Comparison of ENCODE assay signal across 26 cellular contexts in the genomic region with DNA sequence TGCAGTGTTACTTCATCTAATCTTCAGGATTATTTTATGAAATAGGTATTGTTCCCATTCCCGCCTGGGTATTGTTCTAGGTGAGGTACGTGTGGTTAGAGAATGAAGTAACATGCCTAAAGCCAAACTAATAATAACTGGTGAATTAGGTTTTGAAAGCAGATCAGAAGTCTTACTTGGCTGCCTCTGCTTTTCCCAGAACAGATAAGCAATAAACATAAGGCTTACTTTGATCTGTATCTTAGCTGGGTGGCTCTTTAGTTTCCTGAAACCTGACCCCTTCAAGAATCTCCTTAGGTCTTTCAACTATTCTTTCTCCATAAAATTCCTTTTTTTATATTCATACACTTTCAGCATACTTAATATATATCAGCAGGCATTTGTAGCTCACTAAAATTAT.
DNase-seq lines count a peak whose midpoint lies in the region; ATAC-seq and TF ChIP-seq lines count a peak whose summit lies in the region.
"Had no signal": no experiment of that assay in that cellular context is flagged by ENCODE, and none has a peak within 500 bp of the region (broad histone marks: within the 10 kb centered on the region; RNA-seq: fewer than 3 reads in every experiment).

No MANE protein-coding gene starts in this region.

- H4K5ac ChIP-seq in mesendoderm (ENCODE audit: low read length): no peak overlapping the region

- H3K23ac ChIP-seq in mesendoderm (ENCODE audit: low read length): no peak overlapping the region

- no peaks in the 10 kb centered on the region for H3K79me1 ChIP-seq in mesendoderm (ENCODE audit: low read length)

- intact Hi-C loops in CD4-positive, alpha-beta T cell (cut with DNase I, micrococcal nuclease): loop anchor here in 1 of 2 experiments (5.0 to 10.0 kb wide), 2 partner anchors 115 to 228 kb away; no protein-coding TSS in a partner anchor
- intact Hi-C loops in activated B cell treated with CpG ODN at 0.5 μM for 24 hours (cut with micrococcal nuclease): loop anchor here (1.0 to 10.0 kb wide), 3 partner anchors 9 to 655 kb away; no protein-coding TSS in a partner anchor
- intact Hi-C loops in activated CD4-positive, alpha-beta T cell treated with anti-CD3 and anti-CD28 coated beads for 36 hours (cut with DNase I, micrococcal nuclease): loop anchor here in 1 of 2 experiments (5.0 kb wide), 1 partner anchor 228 kb away; no protein-coding TSS in a partner anchor

- POLR2A ChIA-PET in CD4-positive, alpha-beta T cell (lab: Charles Lee): interaction anchor here (0.7 to 1.6 kb wide), 3 partner anchors 9 to 64 kb away, joined by 3 read pairs; no protein-coding TSS in a partner anchor
- POLR2A ChIA-PET in activated B cell treated with CpG ODN at 0.5 μM for 24 hours (lab: Charles Lee): interaction anchor here (1.0 to 2.7 kb wide), 4 partner anchors 8 to 70 kb away, joined by 3 to 13 read pairs (median 6); no protein-coding TSS in a partner anchor
- POLR2A ChIA-PET in activated CD4-positive, alpha-beta T cell treated with anti-CD3 and anti-CD28 coated beads for 36 hours (lab: Charles Lee): no interaction called here

- H3K4me2 ChIP-seq in mesendoderm (ENCODE audit: low read length): no peak overlapping the region

- no peak overlapping the region for H3K27ac ChIP-seq in CD4-positive, alpha-beta T cell (ENCODE audit: low read depth, low read length)
- H3K27ac ChIP-seq in KOPT-K1 (ENCODE audit: low read depth, low read length, poor library complexity, severe bottlenecking) (peak overlapping the region; percentile 58), mesendoderm (ENCODE audit: low read depth, low read length) (no peak overlapping the region), WERI-Rb-1 (no peak overlapping the region)
- H3K27ac ChIP-seq: cardiac muscle cell, left ventricle myocardium inferior, SJCRH30, thyroid gland had no signal

- no peak for ATAC-seq in CD4-positive, alpha-beta T cell (ENCODE audit: poor library complexity)
- ATAC-seq in activated B cell treated with CpG ODN at 0.5 μM for 24 hours (ENCODE audit: low read depth): no peak
- ATAC-seq in HG03354 (IDR thresholded peaks at IDR 0.05; ENCODE audit: poor library complexity, severe bottlenecking, unreplicated experiment): no peak
- no peak for ATAC-seq in activated CD4-positive, alpha-beta T cell treated with anti-CD3 and anti-CD28 coated beads for 36 hours
- ATAC-seq: Panc1 had no signal

- no peaks in the 10 kb centered on the region for H3K27me3 Mint-ChIP-seq in CD4-positive, alpha-beta T cell
- H3K27me3 Mint-ChIP-seq in activated B cell treated with CpG ODN at 0.5 μM for 24 hours: no peaks in the 10 kb centered on the region
- no peaks in the 10 kb centered on the region for H3K27me3 Mint-ChIP-seq in activated CD4-positive, alpha-beta T cell treated with anti-CD3 and anti-CD28 coated beads for 36 hours
- H3K27me3 Mint-ChIP-seq: dendritic cell treated with granulocyte-macrophage colony-stimulating factor and Interleukin-4, amounts not matched to agents 40 ng/mL and 50 ng/mL, for 4 days had no signal

- H3K27me3 ChIP-seq in CD4-positive, alpha-beta T cell (ENCODE audit: control insufficient read depth, insufficient read depth, low read length): no peaks in the 10 kb centered on the region
- H3K27me3 ChIP-seq in mesendoderm (ENCODE audit: insufficient read depth, low read length, poor library complexity) (no peaks in the 10 kb centered on the region), WERI-Rb-1 (ENCODE audit: insufficient read depth, low read depth, severe bottlenecking) (no peaks in the 10 kb centered on the region)
- H3K27me3 ChIP-seq: SJCRH30, thyroid gland had no signal

- no peak overlapping the region for H3K4ac ChIP-seq in mesendoderm (ENCODE audit: low read depth, low read length)

- H3K9me3 Mint-ChIP-seq in CD4-positive, alpha-beta T cell: no peaks in the 10 kb centered on the region
- H3K9me3 Mint-ChIP-seq in activated B cell treated with CpG ODN at 0.5 μM for 24 hours: no peaks in the 10 kb centered on the region
- H3K9me3 Mint-ChIP-seq in activated CD4-positive, alpha-beta T cell treated with anti-CD3 and anti-CD28 coated beads for 36 hours (ENCODE audit: low read depth): no peaks in the 10 kb centered on the region
- H3K9me3 Mint-ChIP-seq: dendritic cell treated with granulocyte-macrophage colony-stimulating factor and Interleukin-4, amounts not matched to agents 40 ng/mL and 50 ng/mL, for 4 days; H9 had no signal

- WGBS in mesendoderm (ENCODE audit: extremely low coverage, insufficient coverage, low lambda C conversion rate): no CpG with 5 or more reads among the region's 2 CpGs

- H2BK15ac ChIP-seq in mesendoderm (replicated peaks; ENCODE audit: low read depth): no peak overlapping the region

- CTCF ChIA-PET in CD4-positive, alpha-beta T cell (lab: Charles Lee): no interaction called here
- CTCF ChIA-PET in activated B cell treated with CpG ODN at 0.5 μM for 24 hours (lab: Charles Lee): interaction anchor here (1.1 to 2.1 kb wide), 3 partner anchors 106 to 226 kb away, joined by 4 to 7 read pairs (median 5); no protein-coding TSS in a partner anchor
- CTCF ChIA-PET in activated CD4-positive, alpha-beta T cell treated with anti-CD3 and anti-CD28 coated beads for 36 hours (lab: Charles Lee): no interaction called here

- H3K27ac Mint-ChIP-seq in CD4-positive, alpha-beta T cell: peak overlapping the region; percentile 21
- peak overlapping the region; percentile 82 for H3K27ac Mint-ChIP-seq in activated B cell treated with CpG ODN at 0.5 μM for 24 hours
- no peak overlapping the region for H3K27ac Mint-ChIP-seq in activated CD4-positive, alpha-beta T cell treated with anti-CD3 and anti-CD28 coated beads for 36 hours
- H3K27ac Mint-ChIP-seq: dendritic cell treated with granulocyte-macrophage colony-stimulating factor and Interleukin-4, amounts not matched to agents 40 ng/mL and 50 ng/mL, for 4 days had no signal

- TF ChIP-seq CTCF in CD4-positive, alpha-beta T cell (IDR thresholded peaks at IDR 0.05): no peak
- TF ChIP-seq CTCF in activated B cell treated with CpG ODN at 0.5 μM for 24 hours (IDR thresholded peaks at IDR 0.05) (no peak), WERI-Rb-1 (IDR thresholded peaks at IDR 0.05; ENCODE audit: low read depth, low read length) (no peak)

- H3K36me3 ChIP-seq in KOPT-K1 (ENCODE audit: insufficient read depth, low read length) (no peaks in the 10 kb centered on the region), mesendoderm (ENCODE audit: control insufficient read depth, insufficient read depth, low read length) (no peaks in the 10 kb centered on the region), WERI-Rb-1 (no peaks in the 10 kb centered on the region)
- H3K36me3 ChIP-seq: cardiac muscle cell, left ventricle myocardium inferior, SJCRH30, thyroid gland had no signal

- H3K4me1 ChIP-seq in mesendoderm (ENCODE audit: control insufficient read depth, low read depth, low read length): peaks cover 1% of the 10 kb centered on the region

- no peak for DNase-seq in CD4-positive, alpha-beta T cell
- DNase-seq in activated B cell treated with CpG ODN at 0.5 μM for 24 hours: no peak
- peak; percentile 11 for DNase-seq in mesendoderm
- DNase-seq in WERI-Rb-1: no peak
- no peak for DNase-seq in globus pallidus (ENCODE audit: low spot score)
- DNase-seq in activated CD4-positive, alpha-beta T cell treated with anti-CD3 and anti-CD28 coated beads for 36 hours: no peak
- DNase-seq: activated CD4-positive, alpha-beta T cell treated with anti-CD3 and anti-CD28 coated beads, Interleukin-2, amount 50 U/mL, for 48 hours; activated CD8-positive, alpha-beta memory T cell treated with anti-CD3 and anti-CD28 coated beads, Interleukin-2, amount 50 U/mL, for 48 hours; activated gamma-delta T cell; DMS53; H9; IMR-90; left ventricle myocardium inferior; mucosa of descending colon; NCI-H1694; NCI-H226; NCI-H774; SJCRH30; small intestine; stimulated activated naive CD4-positive, alpha-beta T cell treated with Interleukin-2 at 50 U/mL for 16 hours; thyroid gland had no signal

- H3K9ac ChIP-seq in mesendoderm (ENCODE audit: low read length): no peak overlapping the region

- no peak overlapping the region for H2BK5ac ChIP-seq in mesendoderm (ENCODE audit: low read length)

- H3K4me3 Mint-ChIP-seq in CD4-positive, alpha-beta T cell: no peak overlapping the region
- H3K4me3 Mint-ChIP-seq in activated B cell treated with CpG ODN at 0.5 μM for 24 hours: peak overlapping the region; percentile 49
- H3K4me3 Mint-ChIP-seq in activated CD4-positive, alpha-beta T cell treated with anti-CD3 and anti-CD28 coated beads for 36 hours: no peak overlapping the region
- H3K4me3 Mint-ChIP-seq: dendritic cell treated with granulocyte-macrophage colony-stimulating factor and Interleukin-4, amounts not matched to agents 40 ng/mL and 50 ng/mL, for 4 days; H9 had no signal

- no peaks in the 10 kb centered on the region for H3K36me3 Mint-ChIP-seq in CD4-positive, alpha-beta T cell (ENCODE audit: low read depth)
- H3K36me3 Mint-ChIP-seq in activated B cell treated with CpG ODN at 0.5 μM for 24 hours (ENCODE audit: low read depth): no peaks in the 10 kb centered on the region
- no peaks in the 10 kb centered on the region for H3K36me3 Mint-ChIP-seq in activated CD4-positive, alpha-beta T cell treated with anti-CD3 and anti-CD28 coated beads for 36 hours (ENCODE audit: low read depth)

- H3K79me2 ChIP-seq in mesendoderm (ENCODE audit: control insufficient read depth, insufficient read depth, low read length): no peaks in the 10 kb centered on the region

- H3K4me3 ChIP-seq in mesendoderm (ENCODE audit: low read length) (no peak overlapping the region), WERI-Rb-1 (ENCODE audit: low read depth, low read length) (no peak overlapping the region)
- H3K4me3 ChIP-seq: cardiac muscle cell, left ventricle myocardium inferior, mucosa of descending colon, SJCRH30, thyroid gland had no signal

- no peak overlapping the region for H3K18ac ChIP-seq in mesendoderm (ENCODE audit: low read length)

- H3K56ac ChIP-seq in mesendoderm (ENCODE audit: low read length): no peak overlapping the region

- H2BK120ac ChIP-seq in mesendoderm (ENCODE audit: low read depth, low read length): no peak overlapping the region

- no peak overlapping the region for H4K8ac ChIP-seq in mesendoderm (ENCODE audit: low read depth, low read length)

- peaks cover 45% of the 10 kb centered on the region for H3K4me1 Mint-ChIP-seq in CD4-positive, alpha-beta T cell (ENCODE audit: low read depth)
- H3K4me1 Mint-ChIP-seq in activated B cell treated with CpG ODN at 0.5 μM for 24 hours: peaks cover 88% of the 10 kb centered on the region
- peaks cover 54% of the 10 kb centered on the region for H3K4me1 Mint-ChIP-seq in activated CD4-positive, alpha-beta T cell treated with anti-CD3 and anti-CD28 coated beads for 36 hours

- H2AK5ac ChIP-seq in mesendoderm (ENCODE audit: low read length): no peak overlapping the region

- H3K9me3 ChIP-seq in CD4-positive, alpha-beta T cell (ENCODE audit: control insufficient read depth, low read length): no peaks in the 10 kb centered on the region
- no peaks in the 10 kb centered on the region for H3K9me3 ChIP-seq in KOPT-K1 (ENCODE audit: insufficient read depth, low read length, poor library complexity, severe bottlenecking)
- H3K9me3 ChIP-seq in WERI-Rb-1 (ENCODE audit: severe bottlenecking): no peaks in the 10 kb centered on the region
- H3K9me3 ChIP-seq: left ventricle myocardium inferior, mucosa of descending colon, SJCRH30, thyroid gland had no signal
